ENCODE assay signal across 17 cellular contexts in the genomic region with DNA sequence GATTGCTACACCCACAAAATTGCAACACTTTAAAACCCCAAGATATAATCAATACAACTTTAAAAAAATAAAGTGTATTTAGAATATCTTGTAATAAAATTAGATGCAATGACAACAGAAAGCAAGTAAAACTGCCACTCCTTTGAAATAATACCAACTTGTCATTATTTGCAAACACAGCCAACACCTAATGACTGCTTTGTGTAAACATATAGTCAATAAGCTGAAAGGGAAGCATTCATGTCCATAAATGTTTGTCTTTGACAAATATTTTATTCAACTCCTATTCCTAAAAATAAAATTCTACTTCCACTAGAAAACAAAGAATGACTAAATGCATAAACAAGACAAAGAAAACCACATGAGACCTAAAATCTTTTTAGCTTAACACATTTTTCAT. TPM values are rescaled to one million over a fixed set of nuclear protein-coding genes. Genes with fewer than 3 reads are reported as not detected.
"Had no signal": no experiment of that assay in that cellular context is flagged by ENCODE, and none has a peak within 500 bp of the region (broad histone marks: within the 10 kb centered on the region; RNA-seq: fewer than 3 reads in every experiment).

No MANE protein-coding gene starts in this region.

- H3K27me3 ChIP-seq: ovary, testis, upper lobe of left lung had no signal

- H3K4me3 ChIP-seq: ovary, spleen, testis, upper lobe of left lung had no signal

- H3K36me3 ChIP-seq: ovary, spleen, upper lobe of left lung had no signal

- H3K4me1 ChIP-seq: testis had no signal

- DNase-seq: activated CD4-positive, alpha-beta T cell treated with anti-CD3 and anti-CD28 coated beads, Interleukin-2, amount 50 U/mL, for 4 hours; activated CD4-positive, CD25-positive, alpha-beta regulatory T cell treated with anti-CD3 and anti-CD28 coated beads, Interleukin-2, amount 50 U/mL, for 72 hours; activated CD8-positive, alpha-beta memory T cell treated with anti-CD3 and anti-CD28 coated beads, Interleukin-2, amount 10 ng/mL, durations not matched to agents 7 days and 5 days; activated naive CD4-positive, alpha-beta T cell treated with anti-CD3 and anti-CD28 coated beads, Interleukin-2, amount 10 ng/mL, durations not matched to agents 7 days and 5 days; activated T-cell treated with anti-CD3 and anti-CD28 coated beads, Interleukin-2, amount 50 U/mL, for 1 hour; endodermal cell; erythroblast; midbrain; ovary; spleen; stimulated activated naive CD8-positive, alpha-beta T cell treated with anti-CD3 and anti-CD28 coated beads, Interleukin-15, amount 100 ng/mL, for 72 hours; T-helper 9 cell; testis had no signal

- ATAC-seq: activated CD8-positive, alpha-beta memory T cell treated with anti-CD3 and anti-CD28 coated beads, Interleukin-2, amount 10 ng/mL, durations not matched to agents 7 days and 5 days; left lobe of liver; sciatic nerve; stimulated activated naive CD8-positive, alpha-beta T cell treated with anti-CD3 and anti-CD28 coated beads, Interleukin-15, amount 100 ng/mL, for 72 hours had no signal

- H3K27ac ChIP-seq: ovary, spleen, testis, upper lobe of left lung had no signal

- H3K9me3 ChIP-seq: ovary, spleen, testis, upper lobe of left lung had no signal

RNA-seq across cellular contexts. Expression of a gene that starts 6.6 kb away (rescaled TPM):
- total RNA-seq: activated CD8-positive, alpha-beta memory T cell treated with anti-CD3 and anti-CD28 coated beads, Interleukin-2, amount 10 ng/mL, durations not matched to agents 7 days and 5 days; activated T-helper 2 cell treated with anti-CD3 and anti-CD28 coated beads, Interferon-gamma antibody, Interleukin-2, Interleukin-4, amounts not matched to agents 10 μg/mL and 5 μg/mL and 100 μg/mL, durations not matched to agents 14 hours and 24 hours and 36 hours had no signal
